In genomic region chr10:61733358-61733940, GRCh38 we compare ENCODE assay signal across 9 cellular contexts.
DNase-seq lines count a peak whose midpoint lies in the region; ATAC-seq, FAIRE-seq and TF ChIP-seq lines count a peak whose summit lies in the region.
"Had no signal": no experiment of that assay in that cellular context is flagged by ENCODE, and none has a peak within 500 bp of the region (broad histone marks: within the 10 kb centered on the region; RNA-seq: fewer than 3 reads in every experiment).

No MANE protein-coding gene starts in this region.

- H3K9me3 ChIP-seq in Panc1 (ENCODE audit: control insufficient read depth, insufficient read depth, low read depth, low read length) (no peaks in the 10 kb centered on the region; the same call in 1 of the 2 replicates), endothelial cell of umbilical vein (replicated peaks; ENCODE audit: control insufficient read depth, insufficient read depth, low read length) (no peaks in the 10 kb centered on the region)
- no peaks in the 10 kb centered on the region for H3K9me3 ChIP-seq in effector memory CD4-positive, alpha-beta T cell (ENCODE audit: control insufficient read depth, low read length)

- H3K4me3 Mint-ChIP-seq in neural crest cell = no peak overlapping the region

- H3K27me3 Mint-ChIP-seq in neural crest cell (ENCODE audit: low read depth) = no peaks in the 10 kb centered on the region

- H3K9me3 Mint-ChIP-seq in neural crest cell = peaks cover 8% of the 10 kb centered on the region

- no peaks in the 10 kb centered on the region for H4K20me1 ChIP-seq in endothelial cell of umbilical vein (replicated peaks; ENCODE audit: control insufficient read depth, extremely low read depth, insufficient read depth, low read length)
- H4K20me1 ChIP-seq: BLaER1 treated with 17β-estradiol and CSF1 and Interleukin-3, amounts not matched to agents 10 nM and 100 nM had no signal

- in situ Hi-C loops in Panc1 (cut with HindIII; ENCODE audit: low pct_unique_long_range_greater_than_20kb, low sequenced_read_pairs) = no loop called here

- H3K9ac ChIP-seq in endothelial cell of umbilical vein (replicated peaks; ENCODE audit: extremely low read depth, insufficient read depth, low read length) = no peak overlapping the region
- H3K9ac ChIP-seq: BLaER1 treated with 17β-estradiol and CSF1 and Interleukin-3, amounts not matched to agents 10 nM and 100 nM had no signal

- no peaks in the 10 kb centered on the region for H3K9me1 ChIP-seq in endothelial cell of umbilical vein (replicated peaks; ENCODE audit: control insufficient read depth, extremely low read depth, insufficient read depth, low read length)

- H3K4me1 ChIP-seq in Panc1 (ENCODE audit: control insufficient read depth, insufficient read depth, low read length) = no peaks in the 10 kb centered on the region
- H3K4me1 ChIP-seq in endothelial cell of umbilical vein (ENCODE audit: control insufficient read depth, extremely low read depth, insufficient read depth, low read length) = peaks cover 3% of the 10 kb centered on the region
- no peaks in the 10 kb centered on the region for H3K4me1 ChIP-seq in effector memory CD4-positive, alpha-beta T cell (ENCODE audit: control insufficient read depth, insufficient read depth, low read length, poor library complexity, severe bottlenecking)
- H3K4me1 ChIP-seq: BLaER1 treated with 17β-estradiol and CSF1 and Interleukin-3, amounts not matched to agents 10 nM and 100 nM had no signal

- no peaks in the 10 kb centered on the region for H3K4me1 Mint-ChIP-seq in neural crest cell

- H3K27ac ChIP-seq in Panc1 (ENCODE audit: low read length) (peak overlapping the region; percentile 74; the same call in 1 of the 2 replicates), endothelial cell of umbilical vein (ENCODE audit: insufficient read depth, low read depth, low read length) (no peak overlapping the region)
- no peak overlapping the region for H3K27ac ChIP-seq in effector memory CD4-positive, alpha-beta T cell (ENCODE audit: insufficient read depth, low read length, poor library complexity, severe bottlenecking)
- H3K27ac ChIP-seq: BLaER1 treated with 17β-estradiol and CSF1 and Interleukin-3, amounts not matched to agents 10 nM and 100 nM had no signal

- no peak overlapping the region for H3K4me2 ChIP-seq in endothelial cell of umbilical vein (ENCODE audit: insufficient read depth, low read length)
- H3K4me2 ChIP-seq: BLaER1 treated with 17β-estradiol and CSF1 and Interleukin-3, amounts not matched to agents 10 nM and 100 nM had no signal

- H3K4me3 ChIP-seq in Panc1 (ENCODE audit: low read depth in 2 of 2, low read length in 2 of 2) = no peak overlapping the region
- H3K4me3 ChIP-seq in endothelial cell of umbilical vein (replicated peaks in 1 of 3; ENCODE audit: insufficient read depth in 1 of 3, low read depth in 1 of 3, low read length in 3 of 3) = no peak overlapping the region
- no peak overlapping the region for H3K4me3 ChIP-seq in effector memory CD4-positive, alpha-beta T cell (ENCODE audit: insufficient read depth, low read depth, low read length, poor library complexity, severe bottlenecking)
- H3K4me3 ChIP-seq: BLaER1 treated with 17β-estradiol and CSF1 and Interleukin-3, amounts not matched to agents 10 nM and 100 nM had no signal

- TF ChIP-seq POLR2A in endothelial cell of umbilical vein (IDR thresholded peaks at IDR 0.05; ENCODE audit: low read depth, low read length) = no peak

- CTCF ChIA-PET in HEK293T (lab: Yijun Ruan, JAX) (interaction anchor here (0.5 to 1.4 kb wide), 5 partner anchors 9 to 217 kb away, joined by 3 to 4 read pairs (median 3); no protein-coding TSS in a partner anchor), Panc1 (lab: Charles Lee) (interaction anchor here (0.6 to 1.0 kb wide), 3 partner anchors 102 to 458 kb away, joined by 3 to 4 read pairs (median 3); no protein-coding TSS in a partner anchor), endothelial cell of umbilical vein (lab: Charles Lee) (interaction anchor here (0.5 to 2.8 kb wide), 38 partner anchors 8 to 919 kb away, joined by 3 to 23 read pairs (median 4); no protein-coding TSS in a partner anchor)

- FAIRE-seq in endothelial cell of umbilical vein (lab: Jason Lieb, UNC) = peak; percentile 84

- no peaks in the 10 kb centered on the region for H3K79me2 ChIP-seq in endothelial cell of umbilical vein (ENCODE audit: control insufficient read depth, insufficient read depth, low read length)

- POLR2A ChIA-PET in HEK293T (lab: Yijun Ruan, JAX) (no interaction called here), Panc1 (lab: Charles Lee) (no interaction called here), endothelial cell of umbilical vein (lab: Charles Lee) (no interaction called here)

- no peak overlapping the region for H2AFZ ChIP-seq in endothelial cell of umbilical vein (ENCODE audit: low read depth, low read length)

- intact Hi-C loops in Panc1 (cut with micrococcal nuclease; ENCODE audit: unreplicated experiment) (loop anchor here (5.0 to 10.0 kb wide), 2 partner anchors 104 to 449 kb away; no protein-coding TSS in a partner anchor), endothelial cell of umbilical vein (cut with micrococcal nuclease) (loop anchor here (1.0 to 5.0 kb wide), 7 partner anchors 111 to 917 kb away; no protein-coding TSS in a partner anchor)

- H3K36me3 ChIP-seq in Panc1 (ENCODE audit: control insufficient read depth, insufficient read depth, low read length) (no peaks in the 10 kb centered on the region), endothelial cell of umbilical vein (ENCODE audit: control insufficient read depth in 2 of 2, extremely low read depth in 1 of 2, insufficient read depth in 2 of 2, low read length in 2 of 2) (no peaks in the 10 kb centered on the region)
- H3K36me3 ChIP-seq in effector memory CD4-positive, alpha-beta T cell (ENCODE audit: control insufficient read depth, insufficient read depth, low read length) = no peaks in the 10 kb centered on the region
- H3K36me3 ChIP-seq: BLaER1 treated with 17β-estradiol and CSF1 and Interleukin-3, amounts not matched to agents 10 nM and 100 nM had no signal

- ATAC-seq in Panc1 = peak; percentile 78
- ATAC-seq in HG02970 (IDR thresholded peaks at IDR 0.05; ENCODE audit: low FRiP score, unreplicated experiment) = no peak

- no peaks in the 10 kb centered on the region for H3K27me3 ChIP-seq in Panc1 (ENCODE audit: control insufficient read depth, insufficient read depth, low read length)
- H3K27me3 ChIP-seq in endothelial cell of umbilical vein (ENCODE audit: control insufficient read depth in 2 of 2, insufficient read depth in 2 of 2, low read length in 2 of 2) = no peaks in the 10 kb centered on the region
- H3K27me3 ChIP-seq in effector memory CD4-positive, alpha-beta T cell (replicated peaks; ENCODE audit: control insufficient read depth, insufficient read depth, low read length, poor library complexity, severe bottlenecking) = peaks cover 3% of the 10 kb centered on the region
- H3K27me3 ChIP-seq: BLaER1 treated with 17β-estradiol and CSF1 and Interleukin-3, amounts not matched to agents 10 nM and 100 nM had no signal

- no peak overlapping the region for H3K27ac Mint-ChIP-seq in neural crest cell (ENCODE audit: unreplicated experiment)

- H3K36me3 Mint-ChIP-seq in neural crest cell (ENCODE audit: low read depth) = no peaks in the 10 kb centered on the region

- peak; percentile 80; the same call in 1 of the 2 replicates for TF ChIP-seq CTCF in Panc1 (IDR thresholded peaks at IDR 0.05)
- peak; percentile 44 to 49 for TF ChIP-seq CTCF in endothelial cell of umbilical vein (IDR thresholded peaks at IDR 0.05; ENCODE audit: extremely low read depth in 1 of 2, insufficient read depth in 1 of 2, low read depth in 1 of 2, low read length in 2 of 2)
- TF ChIP-seq CTCF in neural crest cell (conservative IDR thresholded peaks at IDR 0.05) = peak; percentile 75

- DNase-seq in NCI-H1417 (lab: John Stamatoyannopoulos, UW) (peak; percentile 3 to 64 (median 31)), NCI-H1417 treated with DMSO at 0.1 percent for 48 hours (lab: John Stamatoyannopoulos, UW) (no peak), HEK293T (ENCODE audit: extremely low spot score) (peak; percentile 45), Panc1 (ENCODE audit: low read depth, low spot score) (peak; percentile 46), endothelial cell of umbilical vein (ENCODE audit: low read depth, low spot score) (peak; percentile 68), neural crest cell (ENCODE audit: low read depth, low spot score) (peak; percentile 27)
- no peak for DNase-seq in effector memory CD4-positive, alpha-beta T cell

- no TSS peak for BruUV-seq in Panc1 (replicated peaks; lab: Mats Ljungman, UMichigan)
- no TSS peak for BruUV-seq in endothelial cell of umbilical vein (replicated peaks; lab: Mats Ljungman, UMichigan)

- dilution Hi-C loops in endothelial cell of umbilical vein (cut with MboI; ENCODE audit: extremely low pct_ligation_motif_present, low sequenced_read_pairs) = no loop called here

TF ChIP-seq in HEK293T, 16 proteins besides CTCF, POLR2A, EP300 and RAD21:
- TF ChIP-seq LEF1 (IDR thresholded peaks at IDR 0.05; ENCODE audit: borderline replicate concordance) (no peak), SUZ12 (IDR thresholded peaks at IDR 0.05) (no peak), ELF4 (IDR thresholded peaks at IDR 0.05) (no peak)

TF ChIP-seq in endothelial cell of umbilical vein, 7 proteins besides CTCF, POLR2A, EP300 and RAD21:
- TF ChIP-seq MAX (IDR thresholded peaks at IDR 0.05; ENCODE audit: insufficient read depth, insufficient read length) (no peak), EZH2 (IDR thresholded peaks at IDR 0.05; ENCODE audit: borderline replicate concordance, low read depth, low read length, severe bottlenecking) (no peak), POLR2AphosphoS5 (IDR thresholded peaks at IDR 0.05; ENCODE audit: insufficient read depth, low read depth, low read length) (no peak), GATA2 (IDR thresholded peaks at IDR 0.05; ENCODE audit: insufficient read depth, insufficient read length, low read depth, low read length) (no peak), FOS (IDR thresholded peaks at IDR 0.05; ENCODE audit: borderline replicate concordance, insufficient read depth, low read length) (no peak), JUN (IDR thresholded peaks at IDR 0.05; ENCODE audit: borderline replicate concordance, insufficient read depth, insufficient read length, low read depth) (no peak), MYC (IDR thresholded peaks at IDR 0.05; ENCODE audit: low read depth, low read length) (no peak)

Comparison
In these comparisons a context has a peak if more than half of its experiments do, and no peak if none do; other contexts are left out.
1. DNase-seq: peak in NCI-H1417 (3 of 3), HEK293T (single experiment), Panc1 (single experiment), endothelial cell of umbilical vein (single experiment) and neural crest cell (single experiment); none in NCI-H1417 treated with DMSO at 0.1 percent for 48 hours (single experiment) and effector memory CD4-positive, alpha-beta T cell (0 of 3).
2. Peak in every context shown above with its lines, with median percentiles within 50 percentile points of each other: CTCF ChIP-seq.